In the genomic region with DNA sequence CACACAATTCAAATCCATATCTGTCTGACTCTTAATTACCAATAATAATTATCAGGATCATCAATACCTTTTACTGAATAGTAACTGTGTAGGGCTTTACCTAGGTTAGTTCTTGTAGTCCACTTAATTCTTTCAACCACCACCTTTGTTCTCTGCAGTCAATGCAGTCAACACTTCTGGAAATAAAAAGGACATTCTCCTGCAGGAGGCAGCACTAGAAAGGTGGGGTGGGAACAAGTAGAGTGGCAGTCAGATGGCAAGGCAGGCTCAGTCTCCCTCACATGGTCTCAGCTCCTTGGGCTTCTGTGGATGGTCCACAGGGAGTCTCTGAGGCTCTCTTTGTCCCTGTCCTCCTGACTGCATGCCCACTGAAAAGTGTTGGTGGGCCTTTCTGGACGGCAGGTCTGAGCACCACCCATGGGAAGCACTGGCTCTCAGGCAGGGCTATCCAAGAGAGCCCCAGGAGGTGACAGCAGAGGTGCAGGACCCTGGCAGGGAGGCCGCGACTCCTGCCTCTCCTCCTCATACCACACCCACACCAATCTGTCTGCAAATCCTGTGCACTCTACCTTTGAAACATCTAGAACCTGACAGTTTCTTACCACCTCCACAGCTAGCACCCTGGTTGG, we compare ENCODE assay signal across 19 cellular contexts.
DNase-seq lines count a peak whose midpoint lies in the region; ATAC-seq and TF ChIP-seq lines count a peak whose summit lies in the region.
"Had no signal": no experiment of that assay in that cellular context is flagged by ENCODE, and none has a peak within 500 bp of the region (broad histone marks: within the 10 kb centered on the region; RNA-seq: fewer than 3 reads in every experiment).

No MANE protein-coding gene starts in this region.

- H3K79me2 ChIP-seq in GM23338 (replicated peaks; ENCODE audit: insufficient read depth): no peaks in the 10 kb centered on the region

- peaks cover 4% of the 10 kb centered on the region; the same call in 1 of the 2 replicates for H3K9me2 ChIP-seq in GM23338 (ENCODE audit: insufficient read depth)

- no peaks in the 10 kb centered on the region for H3F3A ChIP-seq in GM23338 (replicated peaks; ENCODE audit: low read depth)

- no peaks in the 10 kb centered on the region for H4K20me1 ChIP-seq in GM23338 (replicated peaks; ENCODE audit: insufficient read depth)

- H3K36me3 ChIP-seq in GM23338 (ENCODE audit: insufficient read depth): peaks cover 6% of the 10 kb centered on the region
- H3K36me3 ChIP-seq in SJCRH30: no peaks in the 10 kb centered on the region
- H3K36me3 ChIP-seq in spleen: no peaks in the 10 kb centered on the region

- H3K27me3 Mint-ChIP-seq in GM23338 (ENCODE audit: insufficient read depth, low read depth, poor library complexity): peaks cover 12% of the 10 kb centered on the region

- peaks cover 20% of the 10 kb centered on the region; the same call in 2 of the 3 replicates for H3K9me3 Mint-ChIP-seq in GM23338

- H3K4me3 Mint-ChIP-seq in GM23338: no peak overlapping the region
- H3K4me3 Mint-ChIP-seq: CD14-positive monocyte had no signal

- no peak overlapping the region for H3K4me2 ChIP-seq in GM23338

- H3K27ac Mint-ChIP-seq in GM23338: no peak overlapping the region
- H3K27ac Mint-ChIP-seq: CD14-positive monocyte had no signal

- WGBS in spleen, 5 donors: 81 to 92% (median 84%) methylated on average over 3 of the region's 3 CpGs

- no peak for TF ChIP-seq POLR2A in spleen (IDR thresholded peaks at IDR 0.05)

- peak; percentile 18 to 43; a peak in 3 of 4 replicates for TF ChIP-seq CTCF in GM23338 (conservative IDR thresholded peaks at IDR 0.05; ENCODE audit: low read depth in 2 of 2)
- TF ChIP-seq CTCF in spleen (IDR thresholded peaks at IDR 0.05 in 8 of 11, conservative IDR thresholded peaks at IDR 0.05 in 3 of 11): no peak

- no peak for DNase-seq in GM23338 (ENCODE audit: low spot score)
- peak in 1 of 2 experiments; percentile 47 for DNase-seq in SJCRH30
- no peak for DNase-seq in left colon
- peak; percentile 56 for DNase-seq in spleen
- DNase-seq in stimulated activated naive CD4-positive, alpha-beta T cell treated with Interleukin-2 at 50 U/mL for 16 hours (lab: John Stamatoyannopoulos, UW): no peak
- no peak for DNase-seq in activated CD4-positive, alpha-beta T cell treated with anti-CD3 and anti-CD28 coated beads, Interleukin-2, amount 50 U/mL, for 4 hours
- no peak for DNase-seq in cortex of kidney (lab: John Stamatoyannopoulos, UW)
- DNase-seq: ACHN, AML-193, COR-L47, DMS153, KBM-7, NCI-H1048, NCI-H1436 treated with DMSO at 0.1 percent for 48 hours, NCI-H2029 treated with DMSO at 0.1 percent for 48 hours, NCI-H2171 treated with DMSO at 0.1 percent for 48 hours, NCI-H510A had no signal

- H3K9me3 ChIP-seq in SJCRH30 (replicated peaks): peaks cover 17% of the 10 kb centered on the region
- H3K9me3 ChIP-seq in spleen: peaks cover 0 to 23% (median 14%) of the 10 kb centered on the region in 8 donors

- peaks cover 13% of the 10 kb centered on the region for H3K4me1 Mint-ChIP-seq in GM23338

- no peaks in the 10 kb centered on the region for H3K27me3 ChIP-seq in GM23338 (ENCODE audit: insufficient read depth)
- H3K27me3 ChIP-seq in SJCRH30: no peaks in the 10 kb centered on the region
- H3K27me3 ChIP-seq in spleen (replicated peaks in 1 of 7): peaks cover 0 to 5% (median 0%) of the 10 kb centered on the region in 7 donors

- H2AFZ ChIP-seq in GM23338: no peak overlapping the region

- H3K4me3 ChIP-seq in GM23338 (no peak overlapping the region), SJCRH30 (no peak overlapping the region), spleen (no peak overlapping the region)

- H3K4me1 ChIP-seq in GM23338 (ENCODE audit: insufficient read depth): no peaks in the 10 kb centered on the region
- H3K4me1 ChIP-seq in SJCRH30: peaks cover 36% of the 10 kb centered on the region
- H3K4me1 ChIP-seq in spleen: no peaks in the 10 kb centered on the region

- no peak overlapping the region for H3K27ac ChIP-seq in GM23338 (ENCODE audit: low read depth)
- H3K27ac ChIP-seq in SJCRH30: peak overlapping the region; percentile 84
- no peak overlapping the region for H3K27ac ChIP-seq in spleen

- intact Hi-C loops in left colon (cut with DNase I, micrococcal nuclease): no loop called here
- intact Hi-C loops in spleen (cut with DNase I; ENCODE audit: low total_unique reads): no loop called here

- peaks cover 4% of the 10 kb centered on the region; the same call in 2 of the 3 replicates for H3K36me3 Mint-ChIP-seq in GM23338 (ENCODE audit: low read depth)
- H3K36me3 Mint-ChIP-seq: CD14-positive monocyte had no signal

- ATAC-seq in GM23338 (peak; percentile 28; the same call in 1 of the 3 replicates), left colon (peak; percentile 52), GM21447 (IDR thresholded peaks at IDR 0.05; ENCODE audit: unreplicated experiment) (no peak)

TF ChIP-seq in GM23338, 12 proteins besides CTCF, POLR2A, EP300 and RAD21:
- TF ChIP-seq, protein P1, sequence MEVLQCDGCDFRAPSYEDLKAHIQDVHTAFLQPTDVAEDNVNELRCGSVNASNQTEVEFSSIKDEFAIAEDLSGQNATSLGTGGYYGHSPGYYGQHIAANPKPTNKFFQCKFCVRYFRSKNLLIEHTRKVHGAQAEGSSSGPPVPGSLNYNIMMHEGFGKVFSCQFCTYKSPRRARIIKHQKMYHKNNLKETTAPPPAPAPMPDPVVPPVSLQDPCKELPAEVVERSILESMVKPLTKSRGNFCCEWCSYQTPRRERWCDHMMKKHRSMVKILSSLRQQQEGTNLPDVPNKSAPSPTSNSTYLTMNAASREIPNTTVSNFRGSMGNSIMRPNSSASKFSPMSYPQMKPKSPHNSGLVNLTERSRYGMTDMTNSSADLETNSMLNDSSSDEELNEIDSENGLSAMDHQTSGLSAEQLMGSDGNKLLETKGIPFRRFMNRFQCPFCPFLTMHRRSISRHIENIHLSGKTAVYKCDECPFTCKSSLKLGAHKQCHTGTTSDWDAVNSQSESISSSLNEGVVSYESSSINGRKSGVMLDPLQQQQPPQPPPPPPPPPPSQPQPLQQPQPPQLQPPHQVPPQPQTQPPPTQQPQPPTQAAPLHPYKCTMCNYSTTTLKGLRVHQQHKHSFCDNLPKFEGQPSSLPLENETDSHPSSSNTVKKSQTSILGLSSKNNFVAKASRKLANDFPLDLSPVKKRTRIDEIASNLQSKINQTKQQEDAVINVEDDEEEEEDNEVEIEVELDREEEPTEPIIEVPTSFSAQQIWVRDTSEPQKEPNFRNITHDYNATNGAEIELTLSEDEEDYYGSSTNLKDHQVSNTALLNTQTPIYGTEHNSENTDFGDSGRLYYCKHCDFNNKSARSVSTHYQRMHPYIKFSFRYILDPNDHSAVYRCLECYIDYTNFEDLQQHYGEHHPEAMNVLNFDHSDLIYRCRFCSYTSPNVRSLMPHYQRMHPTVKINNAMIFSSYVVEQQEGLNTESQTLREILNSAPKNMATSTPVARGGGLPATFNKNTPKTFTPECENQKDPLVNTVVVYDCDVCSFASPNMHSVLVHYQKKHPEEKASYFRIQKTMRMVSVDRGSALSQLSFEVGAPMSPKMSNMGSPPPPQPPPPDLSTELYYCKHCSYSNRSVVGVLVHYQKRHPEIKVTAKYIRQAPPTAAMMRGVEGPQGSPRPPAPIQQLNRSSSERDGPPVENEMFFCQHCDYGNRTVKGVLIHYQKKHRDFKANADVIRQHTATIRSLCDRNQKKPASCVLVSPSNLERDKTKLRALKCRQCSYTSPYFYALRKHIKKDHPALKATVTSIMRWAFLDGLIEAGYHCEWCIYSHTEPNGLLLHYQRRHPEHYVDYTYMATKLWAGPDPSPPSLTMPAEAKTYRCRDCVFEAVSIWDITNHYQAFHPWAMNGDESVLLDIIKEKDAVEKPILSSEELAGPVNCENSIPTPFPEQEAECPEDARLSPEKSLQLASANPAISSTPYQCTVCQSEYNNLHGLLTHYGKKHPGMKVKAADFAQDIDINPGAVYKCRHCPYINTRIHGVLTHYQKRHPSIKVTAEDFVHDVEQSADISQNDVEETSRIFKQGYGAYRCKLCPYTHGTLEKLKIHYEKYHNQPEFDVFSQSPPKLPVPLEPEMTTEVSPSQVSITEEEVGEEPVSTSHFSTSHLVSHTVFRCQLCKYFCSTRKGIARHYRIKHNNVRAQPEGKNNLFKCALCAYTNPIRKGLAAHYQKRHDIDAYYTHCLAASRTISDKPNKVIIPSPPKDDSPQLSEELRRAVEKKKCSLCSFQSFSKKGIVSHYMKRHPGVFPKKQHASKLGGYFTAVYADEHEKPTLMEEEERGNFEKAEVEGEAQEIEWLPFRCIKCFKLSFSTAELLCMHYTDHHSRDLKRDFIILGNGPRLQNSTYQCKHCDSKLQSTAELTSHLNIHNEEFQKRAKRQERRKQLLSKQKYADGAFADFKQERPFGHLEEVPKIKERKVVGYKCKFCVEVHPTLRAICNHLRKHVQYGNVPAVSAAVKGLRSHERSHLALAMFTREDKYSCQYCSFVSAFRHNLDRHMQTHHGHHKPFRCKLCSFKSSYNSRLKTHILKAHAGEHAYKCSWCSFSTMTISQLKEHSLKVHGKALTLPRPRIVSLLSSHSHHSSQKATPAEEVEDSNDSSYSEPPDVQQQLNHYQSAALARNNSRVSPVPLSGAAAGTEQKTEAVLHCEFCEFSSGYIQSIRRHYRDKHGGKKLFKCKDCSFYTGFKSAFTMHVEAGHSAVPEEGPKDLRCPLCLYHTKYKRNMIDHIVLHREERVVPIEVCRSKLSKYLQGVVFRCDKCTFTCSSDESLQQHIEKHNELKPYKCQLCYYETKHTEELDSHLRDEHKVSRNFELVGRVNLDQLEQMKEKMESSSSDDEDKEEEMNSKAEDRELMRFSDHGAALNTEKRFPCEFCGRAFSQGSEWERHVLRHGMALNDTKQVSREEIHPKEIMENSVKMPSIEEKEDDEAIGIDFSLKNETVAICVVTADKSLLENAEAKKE (CRISPR knock-in tag; IDR thresholded peaks at IDR 0.05): no peak

Comparison
In these comparisons a context has a peak if more than half of its experiments do, and no peak if none do; other contexts are left out.
1. CTCF ChIP-seq: peak in GM23338 (2 of 2); none in spleen (0 of 11).